11 cellular contexts compared by ENCODE assay signal in the genomic region with DNA sequence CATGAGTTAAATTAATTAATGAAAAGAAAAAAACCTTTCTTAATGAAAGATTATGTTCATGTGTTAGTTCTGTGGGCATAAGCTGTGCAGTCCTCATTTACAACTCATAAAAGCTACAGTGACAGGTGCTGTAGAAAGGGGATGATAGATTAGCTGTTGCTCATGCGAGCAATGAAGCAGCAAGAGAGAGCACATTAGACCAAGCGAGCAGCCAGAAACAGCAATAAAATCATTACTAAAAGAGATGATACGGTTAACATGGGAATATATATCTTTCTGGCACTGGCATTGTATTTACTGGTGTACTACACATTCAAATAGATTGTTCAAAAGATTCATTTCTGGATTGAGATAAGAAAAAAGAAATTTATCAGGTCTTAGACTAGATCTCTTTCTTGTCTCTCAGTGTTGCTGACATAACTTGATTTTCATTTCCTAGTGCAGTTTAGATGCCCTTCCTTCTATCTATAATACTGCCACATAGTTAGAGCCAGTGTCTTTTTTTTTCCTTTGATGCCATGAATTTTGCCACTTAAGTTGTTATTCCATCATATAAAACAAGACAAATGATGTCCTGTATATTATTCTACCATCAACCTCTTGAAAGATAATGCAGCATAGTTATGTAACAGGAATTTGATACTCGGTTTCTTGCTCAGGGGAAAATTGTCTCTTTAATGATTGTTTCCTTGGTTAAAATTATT.
DNase-seq lines count a peak whose midpoint lies in the region; FAIRE-seq and TF ChIP-seq lines count a peak whose summit lies in the region.
"Had no signal": no experiment of that assay in that cellular context is flagged by ENCODE, and none has a peak within 500 bp of the region (broad histone marks: within the 10 kb centered on the region; RNA-seq: fewer than 3 reads in every experiment).

No MANE protein-coding gene starts in this region.

- TF ChIP-seq CTCF in C4-2B (conservative IDR thresholded peaks at IDR 0.05) = no peak

- H3K79me2 ChIP-seq in mesendoderm (ENCODE audit: control insufficient read depth, insufficient read depth, low read length) = no peaks in the 10 kb centered on the region

- no peak overlapping the region for H2BK5ac ChIP-seq in mesendoderm (ENCODE audit: low read length)

- TF ChIP-seq RAD21 in Ishikawa (IDR thresholded peaks at IDR 0.05; ENCODE audit: low read depth) = peak; percentile 8; the same call in 1 of the 2 replicates

- no peak overlapping the region for H2BK120ac ChIP-seq in mesendoderm (ENCODE audit: low read depth, low read length)

- H3K27ac ChIP-seq in C4-2B (peak overlapping the region; percentile 38; the same call in 1 of the 2 replicates), SJSA1 (peak overlapping the region; percentile 95), mesendoderm (ENCODE audit: low read depth, low read length) (no peak overlapping the region)
- H3K27ac ChIP-seq: BLaER1 had no signal

- H2AK5ac ChIP-seq in mesendoderm (ENCODE audit: low read length) = no peak overlapping the region

- WGBS in mesendoderm (ENCODE audit: extremely low coverage, insufficient coverage, low lambda C conversion rate) = no CpG with 5 or more reads among the region's 4 CpGs

- H4K8ac ChIP-seq in mesendoderm (ENCODE audit: low read depth, low read length) = no peak overlapping the region

- no peak overlapping the region for H4K5ac ChIP-seq in mesendoderm (ENCODE audit: low read length)

- H3K9me3 ChIP-seq in SJSA1 (replicated peaks) = no peaks in the 10 kb centered on the region
- H3K9me3 ChIP-seq: BLaER1 had no signal

- H3K56ac ChIP-seq in mesendoderm (ENCODE audit: low read length) = no peak overlapping the region

- H3K27me3 ChIP-seq in SJSA1 (replicated peaks) (no peaks in the 10 kb centered on the region), mesendoderm (ENCODE audit: insufficient read depth, low read length, poor library complexity) (no peaks in the 10 kb centered on the region)
- H3K27me3 ChIP-seq: BLaER1 had no signal

- peak overlapping the region; percentile 57 for H2BK15ac ChIP-seq in mesendoderm (replicated peaks; ENCODE audit: low read depth)

- no peak overlapping the region for H3K4me2 ChIP-seq in mesendoderm (ENCODE audit: low read length)
- H3K4me2 ChIP-seq: BLaER1 had no signal

- no peak overlapping the region for H3K23ac ChIP-seq in mesendoderm (ENCODE audit: low read length)

- H3K36me3 ChIP-seq in SJSA1 (no peaks in the 10 kb centered on the region), mesendoderm (ENCODE audit: control insufficient read depth, insufficient read depth, low read length) (no peaks in the 10 kb centered on the region)
- H3K36me3 ChIP-seq: BLaER1 had no signal

- H3K79me1 ChIP-seq in mesendoderm (ENCODE audit: low read length) = no peaks in the 10 kb centered on the region

- H3K4me3 ChIP-seq in SJSA1 (no peak overlapping the region), mesendoderm (ENCODE audit: low read length) (no peak overlapping the region)
- H3K4me3 ChIP-seq: BLaER1 had no signal

- peak in 1 of 2 experiments; percentile 25 for DNase-seq in SJSA1 (ENCODE audit: low read depth in 1 of 2, low spot score in 2 of 2)
- DNase-seq in mesendoderm = no peak
- no peak for DNase-seq in T1000 (lab: John Stamatoyannopoulos, UW)
- DNase-seq in GM12892 (ENCODE audit: insufficient read length) = no peak
- no peak for DNase-seq in NOMO-1 treated with DMSO at 0.1 percent for 48 hours (lab: John Stamatoyannopoulos, UW; ENCODE audit: unreplicated experiment)
- no peak for DNase-seq in activated T-cell treated with anti-CD3 and anti-CD28 coated beads, Interleukin-2, amount 50 U/mL, for 48 hours
- DNase-seq: activated naive CD4-positive, alpha-beta T cell treated with anti-CD3 and anti-CD28 coated beads, Interleukin-2, amount 50 U/mL, for 16 hours; posterior cingulate gyrus had no signal

- TF ChIP-seq EP300 in Ishikawa (IDR thresholded peaks at IDR 0.05; ENCODE audit: borderline replicate concordance) = peak; percentile 93

- H3K4ac ChIP-seq in mesendoderm (ENCODE audit: low read depth, low read length) = peak overlapping the region; percentile 70

- peak overlapping the region; percentile 92 for H3K18ac ChIP-seq in mesendoderm (ENCODE audit: low read length)

- FAIRE-seq in GM12892 (lab: Jason Lieb, UNC) = no peak

- no peak for TF ChIP-seq POLR2A in GM12892 (IDR thresholded peaks at IDR 0.05; ENCODE audit: low read depth, low read length)

- H3K4me1 ChIP-seq in SJSA1 (replicated peaks) (peaks cover 27% of the 10 kb centered on the region), mesendoderm (ENCODE audit: control insufficient read depth, low read depth, low read length) (peaks cover 2% of the 10 kb centered on the region)
- H3K4me1 ChIP-seq: BLaER1 had no signal

- H3K9ac ChIP-seq in mesendoderm (ENCODE audit: low read length) = no peak overlapping the region
- H3K9ac ChIP-seq: BLaER1 had no signal

TF ChIP-seq in Ishikawa, 13 proteins besides CTCF, POLR2A, EP300 and RAD21:
- peak; percentile 66; the same call in 1 of the 2 replicates for TF ChIP-seq CEBPB (IDR thresholded peaks at IDR 0.05)
- TF ChIP-seq, protein P1, sequence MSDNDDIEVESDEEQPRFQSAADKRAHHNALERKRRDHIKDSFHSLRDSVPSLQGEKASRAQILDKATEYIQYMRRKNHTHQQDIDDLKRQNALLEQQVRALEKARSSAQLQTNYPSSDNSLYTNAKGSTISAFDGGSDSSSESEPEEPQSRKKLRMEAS (IDR thresholded peaks at IDR 0.05) = peak; percentile 65
- peak; percentile 86 for TF ChIP-seq TCF12 (IDR thresholded peaks at IDR 0.05; ENCODE audit: low read depth)
- TF ChIP-seq TEAD4 (IDR thresholded peaks at IDR 0.05) = peak; percentile 75
- peak; percentile 72; the same call in 1 of the 2 replicates for TF ChIP-seq FOXM1 (IDR thresholded peaks at IDR 0.05; ENCODE audit: borderline replicate concordance, low read depth)
- no peak for TF ChIP-seq YY1 (IDR thresholded peaks at IDR 0.05; ENCODE audit: low read depth)
- no peak for TF ChIP-seq EGR1 (IDR thresholded peaks at IDR 0.05)
- TF ChIP-seq NFIC (IDR thresholded peaks at IDR 0.05) = peak; percentile 75
